8 cellular contexts compared by ENCODE assay signal in the genomic region with DNA sequence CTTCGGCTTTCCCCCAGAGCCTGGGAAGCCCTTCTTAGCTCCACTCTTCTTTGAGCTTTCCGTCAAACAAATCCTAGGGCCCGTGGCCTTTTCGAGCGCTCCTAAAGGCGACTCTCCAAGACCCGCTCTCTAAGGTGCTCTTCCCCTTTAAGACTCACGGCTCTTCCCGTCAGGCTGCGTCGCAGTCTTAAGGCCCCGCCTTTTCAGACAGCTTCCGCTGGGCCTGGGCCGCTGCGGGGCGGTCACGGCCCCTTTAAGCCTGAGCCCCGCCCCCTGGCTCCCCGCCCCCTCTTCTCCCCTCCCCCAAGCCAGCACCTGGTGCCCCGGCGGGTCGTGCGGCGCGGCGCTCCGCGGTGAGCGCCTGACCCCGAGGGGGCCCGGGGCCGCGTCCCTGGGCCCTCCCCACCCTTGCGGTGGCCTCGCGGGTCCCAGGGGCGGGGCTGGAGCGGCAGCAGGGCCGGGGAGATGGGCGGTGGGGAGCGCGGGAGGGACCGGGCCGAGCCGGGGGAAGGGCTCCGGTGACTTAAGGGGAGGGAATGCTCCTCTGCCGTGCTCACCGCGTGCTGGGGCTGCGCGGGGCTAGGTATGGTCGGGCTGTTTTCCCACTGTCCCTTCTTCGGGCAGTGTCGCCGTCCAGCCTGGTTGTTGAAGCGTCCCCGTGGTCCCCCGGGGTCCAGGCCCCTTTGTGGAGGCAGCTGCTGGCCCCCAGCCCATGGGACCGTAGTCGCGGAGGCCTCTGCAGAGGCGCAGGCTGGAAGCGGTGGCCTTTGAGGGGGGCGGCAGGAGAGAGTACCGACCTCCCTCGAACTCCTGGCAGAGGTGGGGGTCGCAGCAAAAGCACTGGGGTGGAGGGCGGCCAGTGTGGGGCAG. TPM values are rescaled to one million over a fixed set of nuclear protein-coding genes. Genes with fewer than 3 reads are reported as not detected.
DNase-seq lines count a peak whose midpoint lies in the region; ATAC-seq and TF ChIP-seq lines count a peak whose summit lies in the region.

TSS of gene PEX5 (plus strand) at position 289 of the 870 bp plus-strand sequence. CDS start 692 bp downstream, outside the sequence.

- H3K27me3 Mint-ChIP-seq in activated naive CD8-positive, alpha-beta T cell, result no peaks in the 10 kb centered on the region

- POLR2A ChIA-PET in GM10248 (lab: Yijun Ruan, JAX), result no interaction called here

- TF ChIP-seq CTCF in GM10248 (IDR thresholded peaks at IDR 0.05; ENCODE audit: control extremely low read depth, extremely low read depth, low read depth, missing control alignments), result no peak
- TF ChIP-seq CTCF in omental fat pad (IDR thresholded peaks at IDR 0.05), result no peak

- peak within 1 kb of the TSS; percentile 95 for H3K4me3 Mint-ChIP-seq in activated naive CD8-positive, alpha-beta T cell

- peaks cover 46% of the 10 kb centered on the region for H3K4me1 Mint-ChIP-seq in activated naive CD8-positive, alpha-beta T cell (ENCODE audit: low read depth)

- H3K27ac ChIP-seq in temporal lobe (ENCODE audit: low read depth, low read length), result peak within 1 kb of the TSS; percentile 92

- H3K27ac Mint-ChIP-seq in activated naive CD8-positive, alpha-beta T cell, result peak within 1 kb of the TSS; percentile 95

- no peaks in the 10 kb centered on the region for H3K9me3 Mint-ChIP-seq in activated naive CD8-positive, alpha-beta T cell (ENCODE audit: low read depth)

- H3K36me3 Mint-ChIP-seq in activated naive CD8-positive, alpha-beta T cell, result peaks cover 9% of the 10 kb centered on the region

- peak; percentile 97 for ATAC-seq in HG02610 (IDR thresholded peaks at IDR 0.05; ENCODE audit: unreplicated experiment)
- ATAC-seq in omental fat pad (ENCODE audit: low FRiP score), result peak; percentile 93

- CTCF ChIA-PET in GM10248 (lab: Yijun Ruan, JAX), result interaction anchor here (0.9 to 3.6 kb wide), 5 partner anchors 15 to 19 kb away, joined by 4 to 12 read pairs (median 5); no protein-coding TSS in a partner anchor

- DNase-seq in GM10248 (ENCODE audit: extremely low spot score) (peak; percentile 94), NCI-H1092 (lab: John Stamatoyannopoulos, UW) (peak; percentile 92), SKM-1 treated with dmso at 0.1 percent for 144 hours (lab: John Stamatoyannopoulos, UW; ENCODE audit: unreplicated experiment) (peak; percentile 68), glomerular visceral epithelial cell (ENCODE audit: extremely low spot score) (peak; percentile 90), omental fat pad (ENCODE audit: low spot score) (peak; percentile 41)

RNA-seq across cellular contexts. Expression of gene PEX5, which starts in this region (rescaled TPM):
- total RNA-seq in omental fat pad (100 to 1,000 TPM in 1 of 4 donors, 10 to 100 TPM in 3; 33.1 to 116 (median 91.6) TPM), temporal lobe (58.3 TPM)

Comparison
In these comparisons a context has a peak if more than half of its experiments do, and no peak if none do; other contexts are left out.
1. Peak in every context shown above with its lines: DNase-seq, ATAC-seq and H3K27ac ChIP-seq.
2. DNase-seq: peak in every context shown above with its lines; median percentile 94 in GM10248; 92 in NCI-H1092; 90 in glomerular visceral epithelial cell; 68 in SKM-1 treated with dmso at 0.1 percent for 144 hours; 41 in omental fat pad.